ENCODE assay signal across 8 cellular contexts in the genomic region with DNA sequence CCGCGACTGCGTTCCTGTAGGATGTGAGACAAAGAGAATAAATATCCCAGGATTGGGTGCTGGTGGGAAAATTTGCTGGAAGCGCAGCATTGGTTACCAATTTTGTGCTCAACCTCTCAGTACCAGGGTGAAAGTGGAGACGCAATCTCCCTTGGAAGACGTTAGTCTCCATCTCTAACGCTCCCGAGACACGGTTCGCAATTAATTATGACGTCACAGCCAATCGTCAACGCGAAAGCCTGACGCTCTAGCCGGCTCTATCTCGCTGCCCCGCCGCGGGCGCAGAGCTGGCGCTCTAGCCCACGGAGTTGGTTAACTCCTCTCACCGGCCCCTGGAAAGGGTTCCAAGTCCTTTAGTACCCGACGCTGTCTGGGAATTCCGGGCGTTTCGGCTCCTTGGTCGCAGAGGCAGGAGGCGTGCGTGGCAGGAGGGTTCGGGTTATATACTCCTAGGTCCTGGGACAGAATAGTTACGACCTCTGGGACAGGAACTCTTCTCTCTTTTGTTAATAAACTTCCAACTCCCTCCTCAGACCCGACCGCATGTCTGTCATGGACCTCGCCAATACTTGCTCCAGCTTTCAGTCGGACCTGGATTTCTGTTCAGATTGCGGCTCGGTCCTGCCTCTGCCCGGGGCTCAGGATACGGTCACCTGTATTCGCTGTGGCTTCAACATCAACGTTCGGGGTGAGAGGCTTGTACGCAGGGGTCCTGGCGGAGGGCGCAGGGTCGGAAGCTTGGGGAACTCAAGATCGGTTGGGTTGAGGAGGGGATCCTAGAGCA. TPM values are rescaled to one million over a fixed set of nuclear protein-coding genes. Genes with fewer than 3 reads are reported as not detected.
DNase-seq lines count a peak whose midpoint lies in the region; ATAC-seq, FAIRE-seq and TF ChIP-seq lines count a peak whose summit lies in the region.

A gene with protein sequence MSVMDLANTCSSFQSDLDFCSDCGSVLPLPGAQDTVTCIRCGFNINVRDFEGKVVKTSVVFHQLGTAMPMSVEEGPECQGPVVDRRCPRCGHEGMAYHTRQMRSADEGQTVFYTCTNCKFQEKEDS (plus strand): TSS at position 284 of the 784 bp plus-strand sequence. CDS start 260 bp downstream, at position 544.

- H3K4me1 ChIP-seq in pancreas (peaks cover 8 to 28% (median 12%) of the 10 kb centered on the region in 3 donors), tibial artery (peaks cover 3 to 26% (median 22%) of the 10 kb centered on the region in 4 donors)

- H3K4me3 ChIP-seq in pancreas: peak within 1 kb of the TSS; percentile 60 to 84 (median 76)
- H3K4me3 ChIP-seq in tibial artery: peak within 1 kb of the TSS; percentile 66 to 80

- peak; percentile 85 for FAIRE-seq in pancreas (lab: Jason Lieb, UNC)

- peak; percentile 92 for ATAC-seq in HG02678 (IDR thresholded peaks at IDR 0.05; ENCODE audit: unreplicated experiment)
- peak; percentile 96 for ATAC-seq in activated naive CD8-positive, alpha-beta T cell treated with anti-CD3 and anti-CD28 coated beads, Interleukin-2, amount 50 U/mL, for 24 hours
- peak; percentile 98 for ATAC-seq in Right ventricle myocardium inferior
- ATAC-seq in pancreas: peak; percentile 96 to 98 (median 98)

- H3K9me3 ChIP-seq in pancreas (no peaks in the 10 kb centered on the region), tibial artery (no peaks in the 10 kb centered on the region)

- H3K9me3 Mint-ChIP-seq in activated naive CD8-positive, alpha-beta T cell treated with anti-CD3 and anti-CD28 coated beads, Interleukin-2, amount 50 U/mL, for 24 hours: peaks cover 7% of the 10 kb centered on the region

- intact Hi-C loops in Right ventricle myocardium inferior (cut with DNase I): loop anchor here (2.0 kb wide), 1 partner anchor 84 kb away; no protein-coding TSS in a partner anchor
- intact Hi-C loops in pancreas (cut with DNase I): no loop called here
- intact Hi-C loops in tibial artery (cut with DNase I; ENCODE audit: low total_unique reads): no loop called here

- H3K4me3 Mint-ChIP-seq in activated naive CD8-positive, alpha-beta T cell treated with anti-CD3 and anti-CD28 coated beads, Interleukin-2, amount 50 U/mL, for 24 hours: peak within 1 kb of the TSS; percentile 98

- H3K27ac ChIP-seq in pancreas (peak within 1 kb of the TSS; percentile 61 to 88 (median 76)), tibial artery (peak within 1 kb of the TSS; percentile 92 to 96)

- 0% methylated on average over 50 of the region's 50 CpGs for WGBS in pancreas, 2 donors

- H3K27me3 Mint-ChIP-seq in activated naive CD8-positive, alpha-beta T cell treated with anti-CD3 and anti-CD28 coated beads, Interleukin-2, amount 50 U/mL, for 24 hours: no peaks in the 10 kb centered on the region

- H3K27ac Mint-ChIP-seq in activated naive CD8-positive, alpha-beta T cell treated with anti-CD3 and anti-CD28 coated beads, Interleukin-2, amount 50 U/mL, for 24 hours: peak within 1 kb of the TSS; percentile 93

- peaks cover 38% of the 10 kb centered on the region for H3K36me3 Mint-ChIP-seq in activated naive CD8-positive, alpha-beta T cell treated with anti-CD3 and anti-CD28 coated beads, Interleukin-2, amount 50 U/mL, for 24 hours (ENCODE audit: low read depth)

- peaks cover 0 to 4% (median 0%) of the 10 kb centered on the region in 3 donors for H3K36me3 ChIP-seq in pancreas
- peaks cover 0 to 19% (median 0%) of the 10 kb centered on the region in 3 donors for H3K36me3 ChIP-seq in tibial artery

- TF ChIP-seq CTCF in GM10266 (IDR thresholded peaks at IDR 0.05; ENCODE audit: control insufficient read depth, insufficient read depth, low read depth, missing control alignments) (no peak), pancreas (IDR thresholded peaks at IDR 0.05) (no peak), tibial artery (IDR thresholded peaks at IDR 0.05) (no peak)

- no peaks in the 10 kb centered on the region for H3K27me3 ChIP-seq in pancreas
- H3K27me3 ChIP-seq in tibial artery: no peaks in the 10 kb centered on the region

- H3K4me1 Mint-ChIP-seq in activated naive CD8-positive, alpha-beta T cell treated with anti-CD3 and anti-CD28 coated beads, Interleukin-2, amount 50 U/mL, for 24 hours: peaks cover 42% of the 10 kb centered on the region

- DNase-seq in GM10266 (ENCODE audit: extremely low spot score) (peak; percentile 88), NCI-H1417 treated with DMSO at 0.1 percent for 48 hours (lab: John Stamatoyannopoulos, UW) (peak; percentile 68), SW480 (ENCODE audit: low spot score) (peak; percentile 94), Right ventricle myocardium inferior (ENCODE audit: missing footprints) (peak; percentile 94), pancreas (peak; percentile 91 to 96 (median 93)), tibial artery (peak; percentile 92 to 96)
- DNase-seq in activated naive CD8-positive, alpha-beta T cell treated with anti-CD3 and anti-CD28 coated beads, Interleukin-2, amount 50 U/mL, for 24 hours: peak; percentile 84

RNA-seq across cellular contexts. Expression of the gene that starts here (rescaled TPM):
- 13.1 TPM for total RNA-seq in Right ventricle myocardium inferior
- 10 to 100 TPM; 12.5 to 19.3 (median 13.5) TPM for total RNA-seq in pancreas
- polyA plus RNA-seq in pancreas: 10 to 100 TPM; 20.7 to 29.8 TPM

Comparison
In these comparisons a context has a peak if more than half of its experiments do, and no peak if none do; other contexts are left out.
1. Peak in every context shown above with its lines: DNase-seq, ATAC-seq, H3K4me3 ChIP-seq and H3K27ac ChIP-seq.